ENCODE assay signal across 8 cellular contexts in the genomic region with DNA sequence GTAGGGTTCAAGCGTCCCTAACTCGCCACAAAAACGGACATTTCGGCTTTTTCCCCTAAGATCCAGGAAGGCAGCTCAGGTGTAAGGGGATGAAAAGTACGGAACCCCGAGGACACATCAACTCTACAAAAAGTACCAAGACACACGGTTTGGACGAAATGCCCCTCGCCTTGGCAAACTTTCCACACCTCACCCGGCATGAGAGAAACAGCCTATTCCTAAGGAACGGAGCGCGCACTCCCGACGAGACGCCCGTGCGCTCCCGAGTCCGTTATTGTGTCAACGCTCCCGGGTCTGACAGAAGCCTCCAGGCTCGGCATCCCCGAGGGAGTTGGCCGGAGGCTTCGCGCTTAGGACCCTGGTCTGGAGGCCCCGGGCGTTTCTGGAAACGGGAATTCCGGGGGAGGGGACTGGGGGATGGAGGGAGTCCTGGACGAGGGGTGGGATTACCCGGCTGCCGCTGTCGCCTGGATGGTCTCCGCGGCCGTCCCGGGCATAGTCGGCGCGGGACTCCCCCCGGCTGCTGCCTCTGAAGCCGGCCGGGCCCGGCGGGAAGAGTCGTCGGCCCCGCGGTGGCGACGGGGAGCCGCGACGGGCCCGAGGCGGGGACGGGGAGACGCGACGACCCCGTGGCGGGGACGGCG. TPM values are rescaled to one million over a fixed set of nuclear protein-coding genes. Genes with fewer than 3 reads are reported as not detected.
DNase-seq lines count a peak whose midpoint lies in the region; TF ChIP-seq lines count a peak whose summit lies in the region.

No MANE protein-coding gene starts in this region.

- H3K18ac ChIP-seq in trophoblast cell (ENCODE audit: low read length), result peak overlapping the region; percentile 94

- H3K9me3 ChIP-seq in GM23248 (ENCODE audit: low read depth) (no peaks in the 10 kb centered on the region), ascending aorta (no peaks in the 10 kb centered on the region), right atrium auricular region (no peaks in the 10 kb centered on the region), trophoblast cell (ENCODE audit: insufficient read depth, low read depth, low read length) (no peaks in the 10 kb centered on the region)

- H3K9ac ChIP-seq in GM23248, result peak overlapping the region; percentile 81
- peak overlapping the region; percentile 93 for H3K9ac ChIP-seq in trophoblast cell (ENCODE audit: low read length)

- H2AFZ ChIP-seq in GM23248, result peak overlapping the region; percentile 87
- H2AFZ ChIP-seq in trophoblast cell (ENCODE audit: insufficient read depth, low read length, poor library complexity), result peak overlapping the region; percentile 92

- peaks cover 11% of the 10 kb centered on the region for H3K79me1 ChIP-seq in trophoblast cell (ENCODE audit: low read length)

- peak overlapping the region; percentile 44 for H3K27ac ChIP-seq in GM23248
- H3K27ac ChIP-seq in ascending aorta, result peak overlapping the region; percentile 46 to 88
- H3K27ac ChIP-seq in right atrium auricular region, result peak overlapping the region; percentile 76 to 86
- peak overlapping the region; percentile 95 for H3K27ac ChIP-seq in trophoblast cell (ENCODE audit: low read depth, low read length)

- intact Hi-C loops in ascending aorta (cut with DNase I), result loop anchor here (1.0 to 2.0 kb wide), 3 partner anchors 59 to 262 kb away; a partner anchor contains a TSS

- H4K20me1 ChIP-seq in GM23248 (ENCODE audit: insufficient read depth), result 0 out of 2 replicates have a peak, but pooled peaks cover 3% of the 10 kb centered on the region

- no peaks in the 10 kb centered on the region for H3F3A ChIP-seq in GM23248 (ENCODE audit: insufficient read depth)

- H2BK12ac ChIP-seq in trophoblast cell (ENCODE audit: low read length), result peak overlapping the region; percentile 17

- peak overlapping the region; percentile 98 for H3K14ac ChIP-seq in trophoblast cell (ENCODE audit: low read length)

- H3K79me2 ChIP-seq in GM23248 (ENCODE audit: insufficient read depth) (peaks cover 35% of the 10 kb centered on the region), trophoblast cell (ENCODE audit: control insufficient read depth, insufficient read depth, low read length, poor library complexity) (peaks cover 10% of the 10 kb centered on the region)

- peak; percentile 54 for DNase-seq in EL
- DNase-seq in GM23248, result peak; percentile 82
- DNase-seq in NCI-H526 treated with DMSO at 0.1 percent for 48 hours (lab: John Stamatoyannopoulos, UW), result peak; percentile 27
- no peak for DNase-seq in ascending aorta (ENCODE audit: low spot score in 2 of 2)
- peak; percentile 63 for DNase-seq in right atrium auricular region (ENCODE audit: low spot score)
- DNase-seq in trophoblast cell, result peak; percentile 46 to 68
- no peak for DNase-seq in GM19240 (ENCODE audit: insufficient read length, low spot score)
- DNase-seq in NK-92 (lab: John Stamatoyannopoulos, UW; ENCODE audit: unreplicated experiment), result no peak

- H4K91ac ChIP-seq in trophoblast cell (ENCODE audit: low read depth, low read length), result peak overlapping the region; percentile 94

- H2BK5ac ChIP-seq in trophoblast cell (ENCODE audit: low read depth, low read length, poor library complexity), result peak overlapping the region; percentile 90

- peaks cover 13% of the 10 kb centered on the region; the same call in 1 of the 2 replicates for H3K36me3 ChIP-seq in GM23248 (ENCODE audit: low read depth)
- peaks cover 9 to 14% of the 10 kb centered on the region in 2 donors for H3K36me3 ChIP-seq in ascending aorta
- H3K36me3 ChIP-seq in right atrium auricular region, result peaks cover 6% of the 10 kb centered on the region
- peaks cover 12 to 13% of the 10 kb centered on the region in 2 experiments for H3K36me3 ChIP-seq in trophoblast cell (ENCODE audit: control insufficient read depth in 1 of 2, insufficient read depth in 2 of 2, low read length in 2 of 2)

- H4K12ac ChIP-seq in trophoblast cell (ENCODE audit: low read depth, low read length), result peak overlapping the region; percentile 88

- TF ChIP-seq CTCF in ascending aorta (IDR thresholded peaks at IDR 0.05) (no peak), right atrium auricular region (IDR thresholded peaks at IDR 0.05) (no peak)

- 0 to 1% methylated on average over 31 to 66 of the region's 66 CpGs for WGBS in GM23248 (ENCODE audit: low coverage in 1 of 2, low lambda C conversion rate in 2 of 2, missing lambda C conversion rate in 2 of 2), 2 experiments
- WGBS in trophoblast cell (ENCODE audit: extremely low coverage, insufficient coverage, insufficient read length), result no CpG with 5 or more reads among the region's 66 CpGs

- H2BK120ac ChIP-seq in trophoblast cell (ENCODE audit: insufficient read depth, low read length, poor library complexity), result peak overlapping the region; percentile 95

- H3K4ac ChIP-seq in trophoblast cell (ENCODE audit: low read depth, low read length), result peak overlapping the region; percentile 93

- H3K9me2 ChIP-seq in GM23248 (ENCODE audit: insufficient read depth), result no peaks in the 10 kb centered on the region

- H3K27me3 ChIP-seq in GM23248 (replicated peaks; ENCODE audit: insufficient read depth) (no peaks in the 10 kb centered on the region), ascending aorta (no peaks in the 10 kb centered on the region), right atrium auricular region (no peaks in the 10 kb centered on the region), trophoblast cell (ENCODE audit: insufficient read depth, low read length) (no peaks in the 10 kb centered on the region)

- in situ Hi-C loops in GM23248 (cut with MboI), result no loop called here

- H3K4me1 ChIP-seq in GM23248 (ENCODE audit: insufficient read depth) (peaks cover 15% of the 10 kb centered on the region; the same call in 1 of the 2 replicates), ascending aorta (peaks cover 3 to 14% of the 10 kb centered on the region in 2 donors), right atrium auricular region (peaks cover 0 to 20% of the 10 kb centered on the region in 2 donors), trophoblast cell (ENCODE audit: control insufficient read depth in 1 of 2, insufficient read depth in 2 of 2, low read length in 2 of 2) (peaks cover 10 to 11% of the 10 kb centered on the region in 2 experiments)

- H3K4me2 ChIP-seq in GM23248 (ENCODE audit: unreplicated experiment), result peak overlapping the region; percentile 84
- H3K4me2 ChIP-seq in trophoblast cell (ENCODE audit: low read length), result peak overlapping the region; percentile 91

- H4K8ac ChIP-seq in trophoblast cell (ENCODE audit: low read depth, low read length), result peak overlapping the region; percentile 86

- H2AK5ac ChIP-seq in trophoblast cell (ENCODE audit: low read length), result peak overlapping the region; percentile 47

- peak overlapping the region; percentile 88 for H3K4me3 ChIP-seq in GM23248
- H3K4me3 ChIP-seq in ascending aorta, result peak overlapping the region; percentile 83 to 97
- peak overlapping the region; percentile 68 to 79 for H3K4me3 ChIP-seq in right atrium auricular region
- peak overlapping the region; percentile 92 for H3K4me3 ChIP-seq in trophoblast cell (ENCODE audit: low read depth, low read length)

- no peak overlapping the region for H3K23ac ChIP-seq in trophoblast cell (ENCODE audit: low read length)

RNA-seq across cellular contexts. Expression of a gene that starts 0.8 kb away (rescaled TPM):
- 10.7 TPM in 2 replicates for total RNA-seq in GM23248 (2014; rRNA removed; shearing (Covaris generic))
- polyA plus RNA-seq in GM23248 (2016; fragmentation: Nextera tagmentation; extraction: Ambion mirVana), result 4.1 and 4.6 TPM in 2 replicates
- total RNA-seq in ascending aorta, result 4.4 TPM
- 10 to 100 TPM; 10.1 to 11.3 TPM for total RNA-seq in right atrium auricular region
- polyA plus RNA-seq in trophoblast cell (2013), result 13.9 and 15.4 TPM in 2 replicates

RNA-seq across cellular contexts. Expression of a gene that starts 58.7 kb away (rescaled TPM):
- total RNA-seq in GM23248 (2014; rRNA removed; shearing (Covaris generic)), result 18.2 and 21.3 TPM in 2 replicates
- polyA plus RNA-seq in GM23248 (2016; fragmentation: Nextera tagmentation; extraction: Ambion mirVana), result 20.0 and 21.0 TPM in 2 replicates
- 4.6 TPM for total RNA-seq in ascending aorta
- total RNA-seq in right atrium auricular region, result 1 to 10 TPM; 7.1 to 7.8 TPM
- 28.0 and 28.3 TPM in 2 replicates for polyA plus RNA-seq in trophoblast cell (2013)

Comparison
In these comparisons a context has a peak if more than half of its experiments do, and no peak if none do; other contexts are left out.
1. DNase-seq: peak in EL (single experiment), GM23248 (single experiment), NCI-H526 treated with DMSO at 0.1 percent for 48 hours (single experiment), right atrium auricular region (single experiment) and trophoblast cell (2 of 2); none in ascending aorta (0 of 2), GM19240 (single experiment) and NK-92 (single experiment).
2. H3K27ac ChIP-seq: peak in every context shown above with its lines; median percentile 95 in trophoblast cell; 81 in right atrium auricular region; 67 in ascending aorta; 44 in GM23248.
3. Peak in every context shown above with its lines, with median percentiles within 50 percentile points of each other: H3K4me3 ChIP-seq.